ENCODE assay signal across 20 cellular contexts in the genomic region with DNA sequence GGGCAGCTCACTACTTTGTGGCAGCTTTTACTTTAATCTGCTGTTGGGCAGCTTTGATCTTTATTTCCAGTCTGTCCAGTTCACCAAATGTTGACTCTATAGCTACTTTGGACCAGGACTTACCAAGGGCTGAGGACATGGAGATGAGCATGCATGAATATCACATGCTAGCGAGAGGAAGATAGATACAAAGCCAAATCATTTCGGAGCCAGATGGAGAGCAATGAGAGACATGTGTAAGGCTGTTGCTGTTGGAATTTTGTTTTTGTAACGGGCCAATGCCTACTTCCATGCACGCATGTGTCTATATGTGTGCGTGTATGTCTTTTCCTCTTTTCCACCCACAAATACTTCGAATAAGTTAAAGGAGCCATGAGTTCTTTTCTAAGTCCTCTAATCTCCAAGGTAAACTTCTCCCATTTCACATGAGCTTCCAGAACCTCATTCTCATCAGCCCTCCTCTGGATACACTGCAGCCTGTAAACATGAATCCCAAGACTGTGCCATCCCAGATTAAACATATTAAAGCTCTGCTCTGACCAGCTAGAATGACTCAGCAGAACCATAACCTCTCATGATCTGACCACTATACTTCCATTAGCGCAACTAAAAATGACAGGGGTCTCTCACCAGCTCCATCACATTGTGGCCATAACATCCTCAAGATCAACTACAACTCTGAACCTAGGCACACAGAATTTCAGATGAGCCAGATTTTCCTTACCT.
DNase-seq lines count a peak whose midpoint lies in the region; ATAC-seq, FAIRE-seq and TF ChIP-seq lines count a peak whose summit lies in the region.
"Had no signal": no experiment of that assay in that cellular context is flagged by ENCODE, and none has a peak within 500 bp of the region (broad histone marks: within the 10 kb centered on the region; RNA-seq: fewer than 3 reads in every experiment).

No MANE protein-coding gene starts in this region.

- H3K36me3 ChIP-seq in left ventricle myocardium inferior: no peaks in the 10 kb centered on the region

- ATAC-seq in A549 (no peak), GM21360 (IDR thresholded peaks at IDR 0.05; ENCODE audit: unreplicated experiment) (no peak)
- ATAC-seq: T-cell had no signal

- POLR2A ChIA-PET in A549 (lab: Yijun Ruan, JAX): no interaction called here

- intact Hi-C loops in left ventricle myocardium inferior (cut with micrococcal nuclease): no loop called here

- TF ChIP-seq RAD21 in A549 (conservative IDR thresholded peaks at IDR 0.05 in 1 of 2, IDR thresholded peaks at IDR 0.05 in 1 of 2): no peak

- no peak overlapping the region for H3K4me2 ChIP-seq in A549
- H3K4me2 ChIP-seq: SK-N-SH had no signal

- H3K9me3 ChIP-seq in A549 (no peaks in the 10 kb centered on the region), left ventricle myocardium inferior (replicated peaks) (no peaks in the 10 kb centered on the region)
- H3K9me3 ChIP-seq: Caco-2, SK-N-SH had no signal

- no peak for TF ChIP-seq EP300 in A549 (IDR thresholded peaks at IDR 0.05)

- FAIRE-seq in A549 (lab: Jason Lieb, UNC): no peak
- FAIRE-seq: GM12892, GM18507, H1, RCC 7860 had no signal

- H3K27ac ChIP-seq in A549 (no peak overlapping the region), C4-2B (peak overlapping the region; percentile 42; the same call in 1 of the 2 replicates), cingulate gyrus (ENCODE audit: low read depth, low read length) (peak overlapping the region; percentile 29), left ventricle myocardium inferior (replicated peaks) (no peak overlapping the region)

- H3K4me1 ChIP-seq in A549: no peaks in the 10 kb centered on the region
- peaks cover 25% of the 10 kb centered on the region for H3K4me1 ChIP-seq in left ventricle myocardium inferior
- H3K4me1 ChIP-seq: Caco-2 had no signal

- TF ChIP-seq CTCF in A549 (IDR thresholded peaks at IDR 0.05) (no peak), C4-2B (conservative IDR thresholded peaks at IDR 0.05) (no peak), left ventricle myocardium inferior (IDR thresholded peaks at IDR 0.05; ENCODE audit: borderline replicate concordance) (no peak)

- CTCF ChIA-PET in A549 (lab: Yijun Ruan, JAX): no interaction called here

- no peak for DNase-seq in A549 (ENCODE audit: low read depth in 1 of 2, low spot score in 1 of 2)
- DNase-seq in NCI-H69 (lab: John Stamatoyannopoulos, UW): peak; percentile 20
- no peak for DNase-seq in SW 1271 (lab: John Stamatoyannopoulos, UW)
- DNase-seq in left ventricle myocardium inferior: no peak
- DNase-seq: ACHN, Caco-2, KG1, MV-4-11, NCI-H187 treated with DMSO at 0.1 percent for 48 hours, NCI-H526 treated with DMSO at 0.1 percent for 48 hours, Right ventricle myocardium superior, T-cell had no signal

- no peak overlapping the region for H3K4me3 ChIP-seq in A549
- no peak overlapping the region for H3K4me3 ChIP-seq in left ventricle myocardium inferior

- 85% methylated on average over 7 of the region's 7 CpGs for WGBS in A549 (ENCODE audit: missing lambda C conversion rate)

- H3K27me3 ChIP-seq in left ventricle myocardium inferior (ENCODE audit: low read depth): peaks cover 80% of the 10 kb centered on the region

- TF ChIP-seq POLR2A in A549 (IDR thresholded peaks at IDR 0.05; ENCODE audit: low read length): no peak

TF ChIP-seq in A549, 52 proteins besides CTCF, POLR2A, EP300 and RAD21:
- TF ChIP-seq MAFK (IDR thresholded peaks at IDR 0.05; ENCODE audit: partially characterized antibody) (peak; percentile 44), PBX3 (IDR thresholded peaks at IDR 0.05) (no peak)

Comparison
In these comparisons a context has a peak if more than half of its experiments do, and no peak if none do; other contexts are left out.
1. H3K27ac ChIP-seq: peak in C4-2B (single experiment) and cingulate gyrus (single experiment); none in A549 (0 of 2) and left ventricle myocardium inferior (single experiment).